12 cellular contexts compared by ENCODE assay signal in the genomic region with DNA sequence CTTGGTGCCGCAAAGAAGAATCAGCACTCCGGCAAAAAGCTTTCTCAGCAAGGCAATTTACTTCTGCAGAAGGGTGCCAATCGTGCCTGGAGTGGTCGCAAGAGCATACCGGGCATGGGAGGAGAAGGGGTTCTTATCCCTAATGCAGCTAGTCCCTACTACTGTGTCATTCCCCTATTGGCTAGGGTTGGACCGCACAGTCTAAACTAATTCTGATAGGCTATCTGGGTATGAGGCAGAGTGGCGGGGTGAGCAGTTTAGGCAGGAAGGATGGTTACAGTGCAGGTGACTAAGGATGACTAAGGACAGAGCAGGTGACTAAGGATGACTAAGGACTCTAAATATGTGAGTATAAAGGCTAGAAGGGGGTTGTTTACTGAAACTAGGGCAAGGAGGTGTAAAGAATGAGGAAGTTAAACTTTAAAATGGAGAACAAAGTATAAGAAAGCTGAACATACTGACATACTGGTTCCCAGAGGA.
A peak's percentile ranks its signal among the peaks of the same experiment; 100 is the strongest.
DNase-seq lines count a peak whose midpoint lies in the region; FAIRE-seq and TF ChIP-seq lines count a peak whose summit lies in the region.
"Had no signal": no experiment of that assay in that cellular context is flagged by ENCODE, and none has a peak within 500 bp of the region (broad histone marks: within the 10 kb centered on the region; RNA-seq: fewer than 3 reads in every experiment).

No MANE protein-coding gene starts in this region.

- TF ChIP-seq CTCF in epithelial cell of esophagus (IDR thresholded peaks at IDR 0.05; ENCODE audit: insufficient read depth, low read depth, low read length, missing control alignments): no peak
- no peak for TF ChIP-seq CTCF in D721Med (IDR thresholded peaks at IDR 0.05; ENCODE audit: insufficient read depth, missing control alignments)

- no peak overlapping the region for H3K27ac Mint-ChIP-seq in T-helper 2 cell treated with Interferon-gamma antibody and Interleukin-4, amounts not matched to agents 5 μg/mL and 100 μg/mL, for 36 hours

- H3K4me1 Mint-ChIP-seq in T-helper 2 cell treated with Interferon-gamma antibody and Interleukin-4, amounts not matched to agents 5 μg/mL and 100 μg/mL, for 36 hours (ENCODE audit: low read depth): no peaks in the 10 kb centered on the region

- H3K4me3 ChIP-seq in epithelial cell of esophagus (ENCODE audit: low read length): no peak overlapping the region
- H3K4me3 ChIP-seq: suprapubic skin had no signal

- peaks cover 44% of the 10 kb centered on the region for H3K9me3 Mint-ChIP-seq in T-helper 2 cell treated with Interferon-gamma antibody and Interleukin-4, amounts not matched to agents 5 μg/mL and 100 μg/mL, for 36 hours

- FAIRE-seq in RCC 7860 (lab: Jason Lieb, UNC): no peak
- FAIRE-seq in urothelium cell line (lab: Jason Lieb, UNC): no peak
- FAIRE-seq in D721Med (lab: Jason Lieb, UNC): no peak

- peak; percentile 4 to 17 for DNase-seq in stimulated activated CD4-positive, alpha-beta T cell treated with anti-CD3 and anti-CD28 coated beads, Interleukin-2, amount 100 ng/mL, for 24 hours
- DNase-seq in stimulated activated CD4-positive, alpha-beta T cell treated with anti-CD3 and anti-CD28 coated beads, Interleukin-2, amount 100 ng/mL, for 48 hours: no peak
- DNase-seq in RCC 7860 (ENCODE audit: low spot score) (peak; percentile 76), epithelial cell of esophagus (ENCODE audit: low read depth) (peak; percentile 81), urothelium cell line (ENCODE audit: low spot score) (peak; percentile 37), D721Med (ENCODE audit: insufficient read length, low spot score) (no peak), GM19240 (ENCODE audit: insufficient read length, low spot score) (no peak)
- DNase-seq in T-helper 2 cell treated with Interferon-gamma antibody and Interleukin-4, amounts not matched to agents 5 μg/mL and 100 μg/mL, for 36 hours (ENCODE audit: low spot score): no peak
- DNase-seq: aorta, foreskin melanocyte, NCI-H2171 had no signal

- H3K4me3 Mint-ChIP-seq in T-helper 2 cell treated with Interferon-gamma antibody and Interleukin-4, amounts not matched to agents 5 μg/mL and 100 μg/mL, for 36 hours: no peak overlapping the region

- peaks cover 78% of the 10 kb centered on the region for H3K36me3 Mint-ChIP-seq in T-helper 2 cell treated with Interferon-gamma antibody and Interleukin-4, amounts not matched to agents 5 μg/mL and 100 μg/mL, for 36 hours (ENCODE audit: low read depth)

- H3K27me3 Mint-ChIP-seq in T-helper 2 cell treated with Interferon-gamma antibody and Interleukin-4, amounts not matched to agents 5 μg/mL and 100 μg/mL, for 36 hours (ENCODE audit: low read depth): no peaks in the 10 kb centered on the region

Comparison
In these comparisons a context has a peak if more than half of its experiments do, and no peak if none do; other contexts are left out.
1. DNase-seq: peak in stimulated activated CD4-positive, alpha-beta T cell treated with anti-CD3 and anti-CD28 coated beads, Interleukin-2, amount 100 ng/mL, for 24 hours (2 of 2), RCC 7860 (single experiment), epithelial cell of esophagus (single experiment) and urothelium cell line (single experiment); none in stimulated activated CD4-positive, alpha-beta T cell treated with anti-CD3 and anti-CD28 coated beads, Interleukin-2, amount 100 ng/mL, for 48 hours (0 of 2), D721Med (single experiment), T-helper 2 cell treated with Interferon-gamma antibody and Interleukin-4, amounts not matched to agents 5 μg/mL and 100 μg/mL, for 36 hours (single experiment) and GM19240 (single experiment).